20 cellular contexts compared by ENCODE assay signal in genomic region chr1:152186556-152187285, GRCh38. TPM values are rescaled to one million over a fixed set of nuclear protein-coding genes. Genes with fewer than 3 reads are reported as not detected.
"Had no signal": no experiment of that assay in that cellular context is flagged by ENCODE, and none has a peak within 500 bp of the region (broad histone marks: within the 10 kb centered on the region; RNA-seq: fewer than 3 reads in every experiment).

No MANE protein-coding gene starts in this region.

- ATAC-seq: activated CD4-positive, alpha-beta T cell treated with anti-CD3 and anti-CD28 coated beads for 36 hours; activated CD8-positive, alpha-beta T cell treated with anti-CD3 and anti-CD28 coated beads for 36 hours; activated T-cell treated with anti-CD3 and anti-CD28 coated beads, Interleukin-2, amount 50 U/mL, for 72 hours; left lobe of liver; sciatic nerve had no signal

- DNase-seq: activated CD4-positive, alpha-beta T cell treated with anti-CD3 and anti-CD28 coated beads for 36 hours; activated CD8-positive, alpha-beta memory T cell treated with anti-CD3 and anti-CD28 coated beads, Interleukin-2, amount 50 U/mL, for 4 hours; activated CD8-positive, alpha-beta T cell treated with anti-CD3 and anti-CD28 coated beads for 36 hours; activated naive CD8-positive, alpha-beta T cell treated with anti-CD3 and anti-CD28 coated beads, Interleukin-2, amount 10 ng/mL, durations not matched to agents 7 days and 5 days; activated T-cell treated with anti-CD3 and anti-CD28 coated beads, Interleukin-2, amount 50 U/mL, for 72 hours; aorta; colonic mucosa; effector CD4-positive, alpha-beta T cell; glutamatergic neuron; occipital lobe; stimulated activated naive CD4-positive, alpha-beta T cell treated with Interleukin-2 at 50 U/mL for 16 hours; T-helper 1 cell; upper lobe of left lung; WERI-Rb-1 had no signal

- H3K4me3 ChIP-seq: colonic mucosa, prostate gland, upper lobe of left lung had no signal

RNA-seq across cellular contexts. Expression of gene RPTN, which starts 27.7 kb away (rescaled TPM):
- total RNA-seq: activated CD4-positive, alpha-beta T cell treated with anti-CD3 and anti-CD28 coated beads for 36 hours; activated CD8-positive, alpha-beta T cell treated with anti-CD3 and anti-CD28 coated beads for 36 hours; activated naive CD8-positive, alpha-beta T cell treated with anti-CD3 and anti-CD28 coated beads, Interleukin-2, amount 10 ng/mL, durations not matched to agents 7 days and 5 days; activated T-cell treated with anti-CD3 and anti-CD28 coated beads, Interleukin-2, amount 50 U/mL, for 72 hours; aorta; cardiac septum; colonic mucosa; endothelial cell of umbilical vein; left lobe of liver; occipital lobe; prostate gland; sciatic nerve; temporal lobe; upper lobe of left lung had no signal

RNA-seq across cellular contexts. Expression of gene HRNR, which starts 37.3 kb away (rescaled TPM):
- total RNA-seq: activated CD4-positive, alpha-beta T cell treated with anti-CD3 and anti-CD28 coated beads for 36 hours; activated CD8-positive, alpha-beta T cell treated with anti-CD3 and anti-CD28 coated beads for 36 hours; activated naive CD8-positive, alpha-beta T cell treated with anti-CD3 and anti-CD28 coated beads, Interleukin-2, amount 10 ng/mL, durations not matched to agents 7 days and 5 days; activated T-cell treated with anti-CD3 and anti-CD28 coated beads, Interleukin-2, amount 50 U/mL, for 72 hours; aorta; cardiac septum; colonic mucosa; endothelial cell of umbilical vein; left lobe of liver; occipital lobe; sciatic nerve; temporal lobe; upper lobe of left lung had no signal
